In genomic region chr5:157312492-157312891, GRCh38 we compare ENCODE assay signal across 7 cellular contexts. TPM values are rescaled to one million over a fixed set of nuclear protein-coding genes. Genes with fewer than 3 reads are reported as not detected.
DNase-seq lines count a peak whose midpoint lies in the region; ATAC-seq and TF ChIP-seq lines count a peak whose summit lies in the region.

No MANE protein-coding gene starts in this region.

- no peak overlapping the region for H3K4me3 ChIP-seq in GM12865 (ENCODE audit: low read depth, low read length)
- no peak overlapping the region for H3K4me3 ChIP-seq in Jurkat, Clone E6-1 (ENCODE audit: low read length)

- H3K36me3 Mint-ChIP-seq in T-helper 1 cell treated with Interleukin-12 subunit alpha and Interleukin-12 subunit beta and Interleukin-4 antibody, amounts not matched to agents 30 μg/mL and 1 μg/mL, for 36 hours (ENCODE audit: low read depth) = peaks cover 59% of the 10 kb centered on the region

- H3K9me3 Mint-ChIP-seq in T-helper 1 cell treated with Interleukin-12 subunit alpha and Interleukin-12 subunit beta and Interleukin-4 antibody, amounts not matched to agents 30 μg/mL and 1 μg/mL, for 36 hours = no peaks in the 10 kb centered on the region

- H3K27ac Mint-ChIP-seq in T-helper 1 cell treated with Interleukin-12 subunit alpha and Interleukin-12 subunit beta and Interleukin-4 antibody, amounts not matched to agents 30 μg/mL and 1 μg/mL, for 36 hours = peak overlapping the region; percentile 54

- TF ChIP-seq CTCF in GM12865 (IDR thresholded peaks at IDR 0.05; ENCODE audit: insufficient read depth, low read depth, low read length, missing control alignments) = peak; percentile 72

- no peak overlapping the region for H3K4me3 Mint-ChIP-seq in T-helper 1 cell treated with Interleukin-12 subunit alpha and Interleukin-12 subunit beta and Interleukin-4 antibody, amounts not matched to agents 30 μg/mL and 1 μg/mL, for 36 hours

- H3K4me1 Mint-ChIP-seq in T-helper 1 cell treated with Interleukin-12 subunit alpha and Interleukin-12 subunit beta and Interleukin-4 antibody, amounts not matched to agents 30 μg/mL and 1 μg/mL, for 36 hours (ENCODE audit: low read depth) = peaks cover 22% of the 10 kb centered on the region

- DNase-seq in GM12865 (ENCODE audit: low read depth) (peak; percentile 79), amniotic stem cell (lab: John Stamatoyannopoulos, UW) (peak; percentile 42), iPS-NIHi11 (ENCODE audit: low spot score) (peak; percentile 77)
- DNase-seq in Jurkat, Clone E6-1 (ENCODE audit: low read depth, low spot score) = peak; percentile 53
- peak; percentile 71 for DNase-seq in stimulated activated CD4-positive, alpha-beta T cell treated with anti-CD3 and anti-CD28 coated beads, Interleukin-1b, Interleukin-23, amount 100 ng/mL, for 48 hours

- peak; percentile 74 for ATAC-seq in GM21576 (IDR thresholded peaks at IDR 0.05; ENCODE audit: unreplicated experiment)

- no peaks in the 10 kb centered on the region for H3K27me3 Mint-ChIP-seq in T-helper 1 cell treated with Interleukin-12 subunit alpha and Interleukin-12 subunit beta and Interleukin-4 antibody, amounts not matched to agents 30 μg/mL and 1 μg/mL, for 36 hours (ENCODE audit: low read depth)

RNA-seq across cellular contexts. Expression of gene CYFIP2, which starts 46.6 kb away (rescaled TPM):
- polyA plus RNA-seq in Jurkat, Clone E6-1 (2012; ENCODE audit: insufficient read depth, insufficient read length) = 142 TPM
